ENCODE assay signal across 7 cellular contexts in the genomic region with DNA sequence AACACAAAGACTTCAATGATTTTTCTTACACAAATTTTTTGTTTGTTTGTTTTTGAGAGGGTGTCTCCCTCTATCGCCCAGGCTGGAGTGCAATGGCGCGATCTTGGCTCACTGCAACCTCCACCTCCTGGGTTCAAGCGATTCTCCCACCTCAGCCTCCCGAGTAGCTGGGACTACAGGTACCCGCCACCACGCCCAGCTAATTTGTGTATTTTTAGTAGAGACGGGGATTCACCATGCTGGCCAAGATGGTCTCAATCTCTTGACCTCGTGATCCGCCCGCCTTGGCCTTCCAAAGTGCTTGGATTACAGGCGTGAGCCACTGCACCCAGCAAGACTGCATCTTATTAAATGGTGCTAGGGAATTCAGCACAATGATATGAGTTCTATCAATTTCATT. TPM values are rescaled to one million over a fixed set of nuclear protein-coding genes. Genes with fewer than 3 reads are reported as not detected.
A peak's percentile ranks its signal among the peaks of the same experiment; 100 is the strongest.
DNase-seq lines count a peak whose midpoint lies in the region; ATAC-seq, FAIRE-seq and TF ChIP-seq lines count a peak whose summit lies in the region.
"Not testable (repeated sequence)": the region's sequence is repeated elsewhere in the genome, so short reads cannot be mapped to it uniquely, and the experiment has no call there.

No MANE protein-coding gene starts in this region.

- not testable (repeated sequence) for H3K36me3 ChIP-seq in GM23338 (ENCODE audit: insufficient read depth); HepG2 (replicated peaks in 1 of 2; ENCODE audit: control insufficient read depth in 1 of 2, insufficient read depth in 2 of 2, low read length in 2 of 2)
- peaks cover 30% of the 10 kb centered on the region for H3K36me3 ChIP-seq in OCI-LY3 (replicated peaks; ENCODE audit: low read depth, low read length)

- not testable (repeated sequence) for TF ChIP-seq EP300 in HepG2 (IDR thresholded peaks at IDR 0.05; ENCODE audit: low read depth in 2 of 2, low read length in 2 of 2); HepG2 (CRISPR knock-in tag; IDR thresholded peaks at IDR 0.05; ENCODE audit: borderline replicate concordance)

- intact Hi-C loops in activated CD4-positive, alpha-beta T cell treated with anti-CD3 and anti-CD28 coated beads for 36 hours (cut with DNase I, micrococcal nuclease); activated T-helper 2 cell treated with anti-CD3 and anti-CD28 coated beads, Interferon-gamma antibody, Interleukin-2, Interleukin-4, amounts not matched to agents 10 μg/mL and 5 μg/mL and 100 μg/mL, durations not matched to agents 14 hours and 24 hours and 36 hours (cut with micrococcal nuclease): not testable (repeated sequence)
- intact Hi-C loops in HepG2 (cut with micrococcal nuclease; ENCODE audit: unreplicated experiment) = loop anchor here (10.0 kb wide), 1 partner anchor 302 kb away; no protein-coding TSS in a partner anchor

- POLR2A ChIA-PET in activated CD4-positive, alpha-beta T cell treated with anti-CD3 and anti-CD28 coated beads for 36 hours (lab: Charles Lee) = not testable (repeated sequence)
- POLR2A ChIA-PET in HepG2 (lab: Yijun Ruan, JAX) = interaction anchor here (0.8 kb wide), 1 partner anchor 166 kb away, joined by 5 read pairs; no protein-coding TSS in a partner anchor

- H3K27ac ChIP-seq in GM23338 (ENCODE audit: low read depth) = peak overlapping the region; percentile 24; the same call in 1 of the 2 replicates
- H3K27ac ChIP-seq in OCI-LY3 (ENCODE audit: low read length); HepG2 (ENCODE audit: extremely low read length, insufficient read depth, low read length): not testable (repeated sequence)

- CTCF ChIA-PET in activated CD4-positive, alpha-beta T cell treated with anti-CD3 and anti-CD28 coated beads for 36 hours (lab: Charles Lee) = interaction anchor here (1.1 to 4.1 kb wide), 3 partner anchors 8 to 130 kb away, joined by 3 to 16 read pairs (median 3); no protein-coding TSS in a partner anchor
- CTCF ChIA-PET in HepG2 (lab: Yijun Ruan, JAX; ENCODE audit: low intra/inter-chr PET ratio, low total read pairs) = not testable (repeated sequence)

- TF ChIP-seq CTCF in GM23338 (conservative IDR thresholded peaks at IDR 0.05; ENCODE audit: low read depth in 2 of 2); OCI-LY3 (IDR thresholded peaks at IDR 0.05; ENCODE audit: low read depth, low read length); chondrocyte (IDR thresholded peaks at IDR 0.05); HepG2 (CRISPR knock-in tag; IDR thresholded peaks at IDR 0.05); osteocyte (IDR thresholded peaks at IDR 0.05): not testable (repeated sequence)

- H3K27me3 Mint-ChIP-seq in GM23338 (ENCODE audit: insufficient read depth, low read depth, poor library complexity) = peaks cover 15% of the 10 kb centered on the region
- not testable (repeated sequence) for H3K27me3 Mint-ChIP-seq in activated CD4-positive, alpha-beta T cell treated with anti-CD3 and anti-CD28 coated beads for 36 hours; activated T-helper 2 cell treated with anti-CD3 and anti-CD28 coated beads, Interferon-gamma antibody, Interleukin-2, Interleukin-4, amounts not matched to agents 10 μg/mL and 5 μg/mL and 100 μg/mL, durations not matched to agents 14 hours and 24 hours and 36 hours (ENCODE audit: low read depth); chondrocyte (ENCODE audit: low read depth); osteocyte (ENCODE audit: unreplicated experiment)

- H3K4me1 ChIP-seq in GM23338 (ENCODE audit: insufficient read depth) (peaks cover 41% of the 10 kb centered on the region), OCI-LY3 (ENCODE audit: low read length) (peaks cover 40% of the 10 kb centered on the region), HepG2 (ENCODE audit: insufficient read depth, low read length) (peaks cover 44% of the 10 kb centered on the region)

- TF ChIP-seq RAD21 in HepG2 (CRISPR knock-in tag; IDR thresholded peaks at IDR 0.05) = not testable (repeated sequence)

- not testable (repeated sequence) for H3K27me3 ChIP-seq in GM23338 (ENCODE audit: insufficient read depth); OCI-LY3 (ENCODE audit: low read depth, low read length); HepG2 (ENCODE audit: control insufficient read depth in 1 of 2, insufficient read depth in 2 of 2, low read length in 2 of 2)

- H3K79me2 ChIP-seq in GM23338 (replicated peaks; ENCODE audit: insufficient read depth) = peaks cover 83% of the 10 kb centered on the region
- H3K79me2 ChIP-seq in OCI-LY3 (ENCODE audit: low read length) = peaks cover 85% of the 10 kb centered on the region
- H3K79me2 ChIP-seq in HepG2 (ENCODE audit: insufficient read depth, low read length) = peaks cover 80% of the 10 kb centered on the region

- DNase-seq in GM23338 (ENCODE audit: low spot score); activated CD4-positive, alpha-beta T cell treated with anti-CD3 and anti-CD28 coated beads for 36 hours; activated T-helper 2 cell treated with anti-CD3 and anti-CD28 coated beads, Interferon-gamma antibody, Interleukin-2, Interleukin-4, amounts not matched to agents 10 μg/mL and 5 μg/mL and 100 μg/mL, durations not matched to agents 14 hours and 24 hours and 36 hours (ENCODE audit: low spot score); HepG2 (ENCODE audit: low spot score); osteocyte (ENCODE audit: extremely low spot score, unreplicated experiment): not testable (repeated sequence)
- DNase-seq in chondrocyte (ENCODE audit: low spot score) = peak; percentile 51

- H3K27ac Mint-ChIP-seq in GM23338 (0 out of 2 replicates have a peak overlapping the region, but pooled peaks have one; percentile 28), chondrocyte (ENCODE audit: unreplicated experiment) (peak overlapping the region; percentile 96), osteocyte (ENCODE audit: unreplicated experiment) (peak overlapping the region; percentile 94)
- H3K27ac Mint-ChIP-seq in activated CD4-positive, alpha-beta T cell treated with anti-CD3 and anti-CD28 coated beads for 36 hours = peak overlapping the region; percentile 99
- H3K27ac Mint-ChIP-seq in activated T-helper 2 cell treated with anti-CD3 and anti-CD28 coated beads, Interferon-gamma antibody, Interleukin-2, Interleukin-4, amounts not matched to agents 10 μg/mL and 5 μg/mL and 100 μg/mL, durations not matched to agents 14 hours and 24 hours and 36 hours = not testable (repeated sequence)

- H3K9ac ChIP-seq in OCI-LY3 (ENCODE audit: low read length); HepG2 (ENCODE audit: insufficient read depth, low read depth, low read length): not testable (repeated sequence)

- BruUV-seq in HepG2 (replicated peaks; lab: Mats Ljungman, UMichigan) = not testable (repeated sequence)

- H3K9me2 ChIP-seq in GM23338 (ENCODE audit: insufficient read depth) = not testable (repeated sequence)

- H3K4me1 Mint-ChIP-seq in GM23338 (peaks cover 47% of the 10 kb centered on the region), chondrocyte (ENCODE audit: low read depth) (peaks cover 59% of the 10 kb centered on the region), osteocyte (ENCODE audit: unreplicated experiment) (peaks cover 47% of the 10 kb centered on the region)
- H3K4me1 Mint-ChIP-seq in activated CD4-positive, alpha-beta T cell treated with anti-CD3 and anti-CD28 coated beads for 36 hours = peaks cover 54% of the 10 kb centered on the region
- peaks cover 43% of the 10 kb centered on the region for H3K4me1 Mint-ChIP-seq in activated T-helper 2 cell treated with anti-CD3 and anti-CD28 coated beads, Interferon-gamma antibody, Interleukin-2, Interleukin-4, amounts not matched to agents 10 μg/mL and 5 μg/mL and 100 μg/mL, durations not matched to agents 14 hours and 24 hours and 36 hours (ENCODE audit: low read depth)

- not testable (repeated sequence) for TF ChIP-seq POLR2A in HepG2 (IDR thresholded peaks at IDR 0.05; ENCODE audit: insufficient read depth in 1 of 2, low read depth in 2 of 2, low read length in 2 of 2)

- H3F3A ChIP-seq in GM23338 (replicated peaks; ENCODE audit: low read depth) = not testable (repeated sequence)

- peak overlapping the region; percentile 86; the same call in 1 of the 2 replicates for H3K4me2 ChIP-seq in GM23338
- H3K4me2 ChIP-seq in OCI-LY3 (ENCODE audit: low read length) = peak overlapping the region; percentile 80
- not testable (repeated sequence) for H3K4me2 ChIP-seq in HepG2 (ENCODE audit: low read depth, low read length)

- H3K4me3 Mint-ChIP-seq in GM23338 (peak overlapping the region; percentile 95; the same call in 2 of the 3 replicates), chondrocyte (ENCODE audit: unreplicated experiment) (peak overlapping the region; percentile 97), osteocyte (ENCODE audit: unreplicated experiment) (peak overlapping the region; percentile 93)
- H3K4me3 Mint-ChIP-seq in activated CD4-positive, alpha-beta T cell treated with anti-CD3 and anti-CD28 coated beads for 36 hours = peak overlapping the region; percentile 88
- H3K4me3 Mint-ChIP-seq in activated T-helper 2 cell treated with anti-CD3 and anti-CD28 coated beads, Interferon-gamma antibody, Interleukin-2, Interleukin-4, amounts not matched to agents 10 μg/mL and 5 μg/mL and 100 μg/mL, durations not matched to agents 14 hours and 24 hours and 36 hours (ENCODE audit: low read depth) = peak overlapping the region; percentile 61

- H3K4me3 ChIP-seq in GM23338 = peak overlapping the region; percentile 91; the same call in 1 of the 2 replicates
- H3K4me3 ChIP-seq in OCI-LY3 (ENCODE audit: low read length) = peak overlapping the region; percentile 83
- not testable (repeated sequence) for H3K4me3 ChIP-seq in HepG2 (replicated peaks in 1 of 3; ENCODE audit: insufficient read depth in 1 of 3, low read depth in 2 of 3, low read length in 3 of 3)

- in situ Hi-C loops in HepG2 (cut with HindIII; ENCODE audit: extremely low pct_ligation_motif_present, low pct_unique_long_range_greater_than_20kb) = loop anchor here (10.0 kb wide), 1 partner anchor 138 kb away; no protein-coding TSS in a partner anchor

- WGBS in HepG2 (ENCODE audit: low lambda C conversion rate) = 98% methylated on average over 12 of the region's 12 CpGs

- not testable (repeated sequence) for ATAC-seq in GM23338; activated CD4-positive, alpha-beta T cell treated with anti-CD3 and anti-CD28 coated beads for 36 hours; HepG2

- peaks cover 63% of the 10 kb centered on the region for H4K20me1 ChIP-seq in GM23338 (replicated peaks; ENCODE audit: insufficient read depth)
- peaks cover 59% of the 10 kb centered on the region for H4K20me1 ChIP-seq in OCI-LY3 (ENCODE audit: insufficient read depth, low read length)
- peaks cover 60% of the 10 kb centered on the region for H4K20me1 ChIP-seq in HepG2 (ENCODE audit: insufficient read depth, low read length)

- not testable (repeated sequence) for H2AFZ ChIP-seq in GM23338; OCI-LY3 (ENCODE audit: low read depth, low read length); HepG2 (ENCODE audit: low read length)

- H3K9me3 Mint-ChIP-seq in GM23338; activated CD4-positive, alpha-beta T cell treated with anti-CD3 and anti-CD28 coated beads for 36 hours (ENCODE audit: low read depth); activated T-helper 2 cell treated with anti-CD3 and anti-CD28 coated beads, Interferon-gamma antibody, Interleukin-2, Interleukin-4, amounts not matched to agents 10 μg/mL and 5 μg/mL and 100 μg/mL, durations not matched to agents 14 hours and 24 hours and 36 hours; chondrocyte (ENCODE audit: low read depth); osteocyte (ENCODE audit: unreplicated experiment): not testable (repeated sequence)

- peaks cover 28% of the 10 kb centered on the region for H3K36me3 Mint-ChIP-seq in GM23338 (ENCODE audit: low read depth)
- peaks cover 41% of the 10 kb centered on the region for H3K36me3 Mint-ChIP-seq in activated CD4-positive, alpha-beta T cell treated with anti-CD3 and anti-CD28 coated beads for 36 hours (ENCODE audit: low read depth)
- peaks cover 49% of the 10 kb centered on the region for H3K36me3 Mint-ChIP-seq in activated T-helper 2 cell treated with anti-CD3 and anti-CD28 coated beads, Interferon-gamma antibody, Interleukin-2, Interleukin-4, amounts not matched to agents 10 μg/mL and 5 μg/mL and 100 μg/mL, durations not matched to agents 14 hours and 24 hours and 36 hours (ENCODE audit: low read depth)
- H3K36me3 Mint-ChIP-seq in chondrocyte (ENCODE audit: low read depth) = not testable (repeated sequence)
- H3K36me3 Mint-ChIP-seq in osteocyte (ENCODE audit: unreplicated experiment) = peaks cover 12% of the 10 kb centered on the region

- FAIRE-seq in HepG2 (lab: Jason Lieb, UNC) = not testable (repeated sequence)

- not testable (repeated sequence) for H3K9me3 ChIP-seq in OCI-LY3 (ENCODE audit: insufficient read depth, low read length); HepG2 (ENCODE audit: low read length)

RNA-seq across cellular contexts. Expression of a gene that starts 4.0 kb away (rescaled TPM):
- 122 and 130 TPM in 2 replicates for total RNA-seq in GM23338 (2014; rRNA removed; shearing (Covaris generic))
- polyA plus RNA-seq in GM23338 (2016; fragmentation: Nextera tagmentation; extraction: Ambion mirVana) (37.7 and 49.6 TPM in 2 replicates), HepG2 (2011; rRNA removed) (49.2 and 57.7 TPM in 2 replicates)
- 100 to 1,000 TPM; 164 to 226 TPM for total RNA-seq in activated CD4-positive, alpha-beta T cell treated with anti-CD3 and anti-CD28 coated beads for 36 hours
- total RNA-seq in activated T-helper 2 cell treated with anti-CD3 and anti-CD28 coated beads, Interferon-gamma antibody, Interleukin-2, Interleukin-4, amounts not matched to agents 10 μg/mL and 5 μg/mL and 100 μg/mL, durations not matched to agents 14 hours and 24 hours and 36 hours = 168 and 169 TPM in 2 replicates
- total RNA-seq in chondrocyte (225 to 372 TPM (median 357 TPM) in 3 replicates), HepG2 (2016; rRNA removed; fragmentation: Illumina TruSeq; extraction: Trizol) (62.5 and 108 TPM in 2 replicates), osteocyte (370 and 381 TPM in 2 replicates)
- 10.8 TPM in 2 replicates for total RNA-seq in HepG2 (2016; cell fraction: cytosol; rRNA removed; fragmentation: Illumina TruSeq; extraction: Trizol; ENCODE audit: low read depth)
- total RNA-seq in HepG2 (2016; cell fraction: insoluble cytoplasmic fraction; rRNA removed; fragmentation: Illumina TruSeq; extraction: Trizol) = 67.0 and 111 TPM in 2 replicates
- total RNA-seq in HepG2 (2016; cell fraction: membrane; rRNA removed; fragmentation: Illumina TruSeq; extraction: Trizol) = 31.7 and 36.1 TPM in 2 replicates
- total RNA-seq in HepG2 (2016; cell fraction: nucleus; rRNA removed; fragmentation: Illumina TruSeq; extraction: Trizol) = 58.6 and 64.8 TPM in 2 replicates
- polyA plus RNA-seq in HepG2 (2011; cell fraction: cytosol; rRNA removed) = 12.2 and 20.2 TPM in 2 replicates
- 20.1 and 30.6 TPM in 2 replicates for polyA plus RNA-seq in HepG2 (2011; cell fraction: nucleus; rRNA removed)
- polyA plus RNA-seq in HepG2 (2012) = 21.8 and 27.0 TPM in 2 replicates
- polyA plus RNA-seq in HepG2 (2016; cell fraction: cytosol; fragmentation: Illumina TruSeq; extraction: Trizol; ENCODE audit: low read depth) = 1.9 and 2.1 TPM in 2 replicates
- polyA plus RNA-seq in HepG2 (2016; cell fraction: insoluble cytoplasmic fraction; fragmentation: Illumina TruSeq; extraction: Trizol; ENCODE audit: low read depth) = 38.3 and 42.9 TPM in 2 replicates
- polyA plus RNA-seq in HepG2 (2016; cell fraction: membrane; fragmentation: Illumina TruSeq; extraction: Trizol; ENCODE audit: low read depth) = 6.4 and 9.9 TPM in 2 replicates
- 53.4 and 55.7 TPM in 2 replicates for polyA plus RNA-seq in HepG2 (2016; cell fraction: nucleus; fragmentation: Illumina TruSeq; extraction: Trizol; ENCODE audit: insufficient read depth, low read depth)
- 126 and 330 TPM in 2 replicates for polyA minus RNA-seq in HepG2 (2011; rRNA and poly(A)+ RNA removed; ENCODE audit: low replicate concordance)
- polyA minus RNA-seq in HepG2 (2011; cell fraction: cytosol; rRNA and poly(A)+ RNA removed) = 128 and 166 TPM in 2 replicates
- polyA minus RNA-seq in HepG2 (2011; cell fraction: nucleus; rRNA and poly(A)+ RNA removed) = 187 and 199 TPM in 2 replicates
